1 cellular context compared by ENCODE assay signal in genomic region chr4:6699903-6700302, GRCh38.
TF ChIP-seq lines count a peak whose summit lies in the region.

No MANE protein-coding gene starts in this region.

TF ChIP-seq in HepG2, 621 proteins besides CTCF, POLR2A, EP300 and RAD21:
- TF ChIP-seq NR2C2 (CRISPR knock-in tag; IDR thresholded peaks at IDR 0.05; ENCODE audit: borderline replicate concordance) (no peak), STAT5B (CRISPR knock-in tag; IDR thresholded peaks at IDR 0.05) (no peak), ZNF121 (CRISPR knock-in tag; IDR thresholded peaks at IDR 0.05) (peak; percentile 91)
